In the genomic region with DNA sequence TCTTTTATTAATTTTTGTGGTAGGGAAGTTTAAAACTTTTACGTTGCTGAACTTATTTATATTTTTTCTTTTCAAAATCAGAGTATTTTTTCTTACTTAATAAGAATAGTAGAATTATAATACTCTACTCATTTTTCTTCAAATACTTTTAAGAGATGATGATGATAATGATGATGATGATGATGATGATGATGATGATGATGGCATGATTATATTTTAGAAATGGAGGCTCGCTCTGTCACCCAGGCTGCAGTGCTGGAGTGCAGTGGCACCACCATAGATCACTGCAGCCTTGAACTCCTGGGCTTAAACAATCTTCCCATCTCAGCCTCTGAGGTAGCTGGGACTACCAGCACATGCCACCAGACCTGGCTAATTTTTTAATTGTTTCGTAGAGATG, we compare ENCODE assay signal across 27 cellular contexts.
"Had no signal": no experiment of that assay in that cellular context is flagged by ENCODE, and none has a peak within 500 bp of the region (broad histone marks: within the 10 kb centered on the region; RNA-seq: fewer than 3 reads in every experiment).

No MANE protein-coding gene starts in this region.

- H3K4me3 ChIP-seq: stomach, suprapubic skin, testis, thoracic aorta, thyroid gland, tibial artery, tibial nerve, transverse colon, upper lobe of left lung, upper lobe of right lung, uterus, vagina had no signal

- DNase-seq: stimulated activated CD4-positive, alpha-beta T cell treated with anti-CD3 and anti-CD28 coated beads, Interleukin-2, amount 100 ng/mL, for 48 hours; stimulated activated CD4-positive, alpha-beta T cell treated with anti-CD3 and anti-CD28 coated beads, Interleukin-4, amount 100 ng/mL, for 1 hour; stimulated activated CD4-positive, alpha-beta T cell treated with anti-CD3 and anti-CD28 coated beads, Interleukin-4, amount 100 ng/mL, for 24 hours; stimulated activated CD4-positive, alpha-beta T cell treated with anti-CD3 and anti-CD28 coated beads, Interleukin-4, amount 100 ng/mL, for 4 hours; stimulated activated CD8-positive, alpha-beta memory T cell treated with anti-CD3 and anti-CD28 coated beads, Interleukin-4, amount 100 ng/mL, for 48 hours; stimulated activated naive B cell treated with anti-CD40 and anti-IgM and Interleukin-4, amounts not matched to agents 10 μg/mL and 1 μg/mL and 100 μg/mL, for 72 hours; stimulated activated naive CD4-positive, alpha-beta T cell; stimulated activated naive CD4-positive, alpha-beta T cell treated with Interleukin-2 at 50 U/mL for 16 hours; stimulated activated naive CD8-positive, alpha-beta T cell treated with anti-CD3 and anti-CD28 coated beads, Interleukin-15, amount 100 ng/mL, for 72 hours; stimulated activated naive CD8-positive, alpha-beta T cell treated with anti-CD3 and anti-CD28 coated beads, Interleukin-15, Interleukin-2, amounts not matched to agents 100 U/mL and 50 U/mL, for 24 hours; stomach; substantia nigra; testis; thyroid gland; tibial artery; transverse colon; trophoblast cell; upper lobe of left lung; upper lobe of right lung; uterus had no signal

- H3K27ac ChIP-seq: stomach, suprapubic skin, testis, thyroid gland, tibial artery, tibial nerve, transverse colon, upper lobe of left lung, upper lobe of right lung, uterus, vagina had no signal

- H3K27me3 ChIP-seq: stomach, suprapubic skin, testis, thyroid gland, tibial artery, tibial nerve, transverse colon, upper lobe of left lung, upper lobe of right lung, uterus, vagina had no signal

- ATAC-seq: stimulated activated effector memory CD8-positive, alpha-beta T cell treated with anti-CD3 and anti-CD28 coated beads, Interleukin-12 subunit alpha, Interleukin-12 subunit beta, amount 100 ng/mL, for 72 hours; stimulated activated memory B cell treated with anti-CD40 and anti-IgM and Interleukin-4, amounts not matched to agents 10 μg/mL and 1 μg/mL and 100 μg/mL, for 72 hours; stimulated activated naive B cell treated with anti-CD40 and anti-IgM and Interleukin-4, amounts not matched to agents 10 μg/mL and 1 μg/mL and 100 μg/mL, for 72 hours; stimulated activated naive CD8-positive, alpha-beta T cell treated with anti-CD3 and anti-CD28 coated beads, Interleukin-15, amount 100 ng/mL, for 72 hours; stimulated activated naive CD8-positive, alpha-beta T cell treated with anti-CD3 and anti-CD28 coated beads, Interleukin-15, Interleukin-2, amounts not matched to agents 100 U/mL and 50 U/mL, for 24 hours; upper lobe of right lung had no signal

- FAIRE-seq: urothelium cell line had no signal

- H3K9me3 ChIP-seq: stomach, suprapubic skin, testis, thoracic aorta, thyroid gland, tibial artery, tibial nerve, transverse colon, upper lobe of left lung, upper lobe of right lung, uterus, vagina had no signal

- H3K36me3 ChIP-seq: stomach, suprapubic skin, thoracic aorta, thyroid gland, tibial artery, tibial nerve, transverse colon, upper lobe of left lung, upper lobe of right lung, uterus, vagina had no signal

- H3K4me1 ChIP-seq: suprapubic skin, testis, tibial nerve, uterus had no signal
